In genomic region chr6:137202078-137202477, GRCh38 we compare ENCODE assay signal across 10 cellular contexts. TPM values are rescaled to one million over a fixed set of nuclear protein-coding genes. Genes with fewer than 3 reads are reported as not detected.
A peak's percentile ranks its signal among the peaks of the same experiment; 100 is the strongest.
DNase-seq lines count a peak whose midpoint lies in the region; TF ChIP-seq lines count a peak whose summit lies in the region.
"Had no signal": no experiment of that assay in that cellular context is flagged by ENCODE, and none has a peak within 500 bp of the region (broad histone marks: within the 10 kb centered on the region; RNA-seq: fewer than 3 reads in every experiment).

No MANE protein-coding gene starts in this region.

- in situ Hi-C loops in GM13977 (cut with MboI; ENCODE audit: low pct_unique_long_range_greater_than_20kb, low sequenced_read_pairs, unreplicated experiment): no loop called here

- no peak for DNase-seq in GM13977 (ENCODE audit: low spot score)
- peak; percentile 51 for DNase-seq in NAMALWA (ENCODE audit: low spot score)
- DNase-seq in fibroblast of pulmonary artery (ENCODE audit: low read depth): no peak
- peak; percentile 15 for DNase-seq in prostate gland (ENCODE audit: low spot score)
- no peak for DNase-seq in NCI-H2029 treated with DMSO at 0.1 percent for 48 hours (lab: John Stamatoyannopoulos, UW)
- DNase-seq in activated naive CD4-positive, alpha-beta T cell (lab: John Stamatoyannopoulos, UW): no peak
- no peak for DNase-seq in cortex of kidney (lab: John Stamatoyannopoulos, UW)
- no peak for DNase-seq in NCI-H187 treated with DMSO at 0.1 percent for 48 hours (lab: John Stamatoyannopoulos, UW)
- DNase-seq: activated naive CD8-positive, alpha-beta T cell treated with anti-CD3 and anti-CD28 coated beads, Interleukin-2, amount 50 U/mL, for 24 hours had no signal

- H3K27me3 ChIP-seq in prostate gland (replicated peaks; ENCODE audit: insufficient read depth): no peaks in the 10 kb centered on the region

- peak; percentile 49 for TF ChIP-seq CTCF in GM13977 (IDR thresholded peaks at IDR 0.05; ENCODE audit: extremely low read depth, insufficient read depth, missing control alignments)
- TF ChIP-seq CTCF in fibroblast of pulmonary artery (IDR thresholded peaks at IDR 0.05; ENCODE audit: low read length, missing control alignments): peak; percentile 15
- TF ChIP-seq CTCF in prostate gland (IDR thresholded peaks at IDR 0.05): peak in 3 of 4 experiments; percentile 31 to 60 (median 54)

- WGBS in prostate gland: 61% methylated on average over 6 of the region's 6 CpGs

- H3K9me3 ChIP-seq in prostate gland: no peaks in the 10 kb centered on the region

- TF ChIP-seq POLR2A in prostate gland (IDR thresholded peaks at IDR 0.05): no peak

- no peak overlapping the region for H3K4me3 ChIP-seq in fibroblast of pulmonary artery (replicated peaks; ENCODE audit: low read depth, low read length)
- no peak overlapping the region for H3K4me3 ChIP-seq in prostate gland
- H3K4me3 ChIP-seq: SK-N-MC had no signal

- H3K4me1 ChIP-seq in prostate gland (replicated peaks): no peaks in the 10 kb centered on the region

- H3K27ac ChIP-seq in prostate gland: no peak overlapping the region
- H3K27ac ChIP-seq: SK-N-MC had no signal

- intact Hi-C loops in prostate gland (cut with DNase I): no loop called here

- H3K36me3 ChIP-seq in prostate gland: peaks cover 0 to 5% of the 10 kb centered on the region in 2 donors

RNA-seq across cellular contexts. Expression of gene IFNGR1, which starts 17.1 kb away (rescaled TPM):
- total RNA-seq in prostate gland: 10 to 100 TPM; 65.3 to 93.7 TPM

RNA-seq across cellular contexts. Expression of gene IL22RA2, which starts 28.6 kb away (rescaled TPM):
- not detected for total RNA-seq in prostate gland

Comparison
In these comparisons a context has a peak if more than half of its experiments do, and no peak if none do; other contexts are left out.
1. DNase-seq: peak in NAMALWA (single experiment) and prostate gland (single experiment); none in GM13977 (single experiment), fibroblast of pulmonary artery (single experiment), NCI-H2029 treated with DMSO at 0.1 percent for 48 hours (single experiment), activated naive CD4-positive, alpha-beta T cell (0 of 4), cortex of kidney (single experiment) and NCI-H187 treated with DMSO at 0.1 percent for 48 hours (single experiment).
2. Peak in every context shown above with its lines, with median percentiles within 50 percentile points of each other: CTCF ChIP-seq.